Comparison of ENCODE assay signal across 1 cellular context in the genomic region with DNA sequence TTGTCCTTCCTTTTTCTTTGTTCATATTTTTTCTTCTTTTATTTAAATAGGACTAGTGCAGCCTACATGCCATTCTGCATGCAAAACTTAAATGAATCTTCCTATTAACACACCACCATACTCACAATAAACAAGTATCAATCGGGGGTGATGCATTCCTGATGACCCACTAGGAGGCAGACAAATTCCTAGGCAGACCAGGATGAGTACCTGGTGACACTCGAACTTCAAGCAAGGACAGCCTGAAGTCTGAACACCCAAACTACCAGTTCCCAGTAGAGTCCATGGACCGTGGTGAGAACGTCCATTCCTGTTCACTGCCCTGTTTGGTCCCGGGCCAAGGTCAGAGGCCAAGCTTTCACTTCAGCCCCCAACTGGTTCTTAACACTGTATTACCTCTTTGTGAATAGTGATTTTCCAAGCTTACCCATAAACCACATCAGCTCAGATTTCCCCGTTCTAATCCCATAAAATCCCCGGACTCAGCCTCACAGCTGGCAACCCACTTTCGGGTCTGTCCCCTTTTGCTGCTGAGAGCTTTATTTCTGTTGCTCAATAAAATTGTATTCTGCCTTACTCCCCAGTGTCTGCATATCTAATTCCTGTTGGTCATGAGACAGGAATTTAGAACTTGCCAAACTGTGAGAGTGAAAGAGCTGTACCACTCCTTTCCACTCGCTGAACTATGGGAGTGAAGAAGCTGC.
TF ChIP-seq lines count a peak whose summit lies in the region.

No MANE protein-coding gene starts in this region.

TF ChIP-seq in GM23338, 12 proteins besides CTCF, POLR2A, EP300 and RAD21:
- TF ChIP-seq ZNF114 (CRISPR knock-in tag; IDR thresholded peaks at IDR 0.05) (no peak), POLR2AphosphoS5 (IDR thresholded peaks at IDR 0.05; ENCODE audit: low read depth) (no peak), STAT1 (IDR thresholded peaks at IDR 0.05; ENCODE audit: unreplicated experiment) (no peak), EZH2 (IDR thresholded peaks at IDR 0.05; ENCODE audit: low read depth, unreplicated experiment) (no peak), ZNF331 (CRISPR knock-in tag; IDR thresholded peaks at IDR 0.05; ENCODE audit: low read depth) (no peak), CREB1 (CRISPR knock-in tag; IDR thresholded peaks at IDR 0.05; ENCODE audit: low read depth) (no peak), EZH2phosphoT487 (IDR thresholded peaks at IDR 0.05; ENCODE audit: unreplicated experiment) (no peak), ETS1 (IDR thresholded peaks at IDR 0.05) (no peak), NANOG (IDR thresholded peaks at IDR 0.05; ENCODE audit: borderline replicate concordance) (no peak), JUNB (IDR thresholded peaks at IDR 0.05; ENCODE audit: unreplicated experiment) (no peak)
- TF ChIP-seq, protein P1, sequence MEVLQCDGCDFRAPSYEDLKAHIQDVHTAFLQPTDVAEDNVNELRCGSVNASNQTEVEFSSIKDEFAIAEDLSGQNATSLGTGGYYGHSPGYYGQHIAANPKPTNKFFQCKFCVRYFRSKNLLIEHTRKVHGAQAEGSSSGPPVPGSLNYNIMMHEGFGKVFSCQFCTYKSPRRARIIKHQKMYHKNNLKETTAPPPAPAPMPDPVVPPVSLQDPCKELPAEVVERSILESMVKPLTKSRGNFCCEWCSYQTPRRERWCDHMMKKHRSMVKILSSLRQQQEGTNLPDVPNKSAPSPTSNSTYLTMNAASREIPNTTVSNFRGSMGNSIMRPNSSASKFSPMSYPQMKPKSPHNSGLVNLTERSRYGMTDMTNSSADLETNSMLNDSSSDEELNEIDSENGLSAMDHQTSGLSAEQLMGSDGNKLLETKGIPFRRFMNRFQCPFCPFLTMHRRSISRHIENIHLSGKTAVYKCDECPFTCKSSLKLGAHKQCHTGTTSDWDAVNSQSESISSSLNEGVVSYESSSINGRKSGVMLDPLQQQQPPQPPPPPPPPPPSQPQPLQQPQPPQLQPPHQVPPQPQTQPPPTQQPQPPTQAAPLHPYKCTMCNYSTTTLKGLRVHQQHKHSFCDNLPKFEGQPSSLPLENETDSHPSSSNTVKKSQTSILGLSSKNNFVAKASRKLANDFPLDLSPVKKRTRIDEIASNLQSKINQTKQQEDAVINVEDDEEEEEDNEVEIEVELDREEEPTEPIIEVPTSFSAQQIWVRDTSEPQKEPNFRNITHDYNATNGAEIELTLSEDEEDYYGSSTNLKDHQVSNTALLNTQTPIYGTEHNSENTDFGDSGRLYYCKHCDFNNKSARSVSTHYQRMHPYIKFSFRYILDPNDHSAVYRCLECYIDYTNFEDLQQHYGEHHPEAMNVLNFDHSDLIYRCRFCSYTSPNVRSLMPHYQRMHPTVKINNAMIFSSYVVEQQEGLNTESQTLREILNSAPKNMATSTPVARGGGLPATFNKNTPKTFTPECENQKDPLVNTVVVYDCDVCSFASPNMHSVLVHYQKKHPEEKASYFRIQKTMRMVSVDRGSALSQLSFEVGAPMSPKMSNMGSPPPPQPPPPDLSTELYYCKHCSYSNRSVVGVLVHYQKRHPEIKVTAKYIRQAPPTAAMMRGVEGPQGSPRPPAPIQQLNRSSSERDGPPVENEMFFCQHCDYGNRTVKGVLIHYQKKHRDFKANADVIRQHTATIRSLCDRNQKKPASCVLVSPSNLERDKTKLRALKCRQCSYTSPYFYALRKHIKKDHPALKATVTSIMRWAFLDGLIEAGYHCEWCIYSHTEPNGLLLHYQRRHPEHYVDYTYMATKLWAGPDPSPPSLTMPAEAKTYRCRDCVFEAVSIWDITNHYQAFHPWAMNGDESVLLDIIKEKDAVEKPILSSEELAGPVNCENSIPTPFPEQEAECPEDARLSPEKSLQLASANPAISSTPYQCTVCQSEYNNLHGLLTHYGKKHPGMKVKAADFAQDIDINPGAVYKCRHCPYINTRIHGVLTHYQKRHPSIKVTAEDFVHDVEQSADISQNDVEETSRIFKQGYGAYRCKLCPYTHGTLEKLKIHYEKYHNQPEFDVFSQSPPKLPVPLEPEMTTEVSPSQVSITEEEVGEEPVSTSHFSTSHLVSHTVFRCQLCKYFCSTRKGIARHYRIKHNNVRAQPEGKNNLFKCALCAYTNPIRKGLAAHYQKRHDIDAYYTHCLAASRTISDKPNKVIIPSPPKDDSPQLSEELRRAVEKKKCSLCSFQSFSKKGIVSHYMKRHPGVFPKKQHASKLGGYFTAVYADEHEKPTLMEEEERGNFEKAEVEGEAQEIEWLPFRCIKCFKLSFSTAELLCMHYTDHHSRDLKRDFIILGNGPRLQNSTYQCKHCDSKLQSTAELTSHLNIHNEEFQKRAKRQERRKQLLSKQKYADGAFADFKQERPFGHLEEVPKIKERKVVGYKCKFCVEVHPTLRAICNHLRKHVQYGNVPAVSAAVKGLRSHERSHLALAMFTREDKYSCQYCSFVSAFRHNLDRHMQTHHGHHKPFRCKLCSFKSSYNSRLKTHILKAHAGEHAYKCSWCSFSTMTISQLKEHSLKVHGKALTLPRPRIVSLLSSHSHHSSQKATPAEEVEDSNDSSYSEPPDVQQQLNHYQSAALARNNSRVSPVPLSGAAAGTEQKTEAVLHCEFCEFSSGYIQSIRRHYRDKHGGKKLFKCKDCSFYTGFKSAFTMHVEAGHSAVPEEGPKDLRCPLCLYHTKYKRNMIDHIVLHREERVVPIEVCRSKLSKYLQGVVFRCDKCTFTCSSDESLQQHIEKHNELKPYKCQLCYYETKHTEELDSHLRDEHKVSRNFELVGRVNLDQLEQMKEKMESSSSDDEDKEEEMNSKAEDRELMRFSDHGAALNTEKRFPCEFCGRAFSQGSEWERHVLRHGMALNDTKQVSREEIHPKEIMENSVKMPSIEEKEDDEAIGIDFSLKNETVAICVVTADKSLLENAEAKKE (CRISPR knock-in tag; IDR thresholded peaks at IDR 0.05), result no peak
- TF ChIP-seq, protein P2, sequence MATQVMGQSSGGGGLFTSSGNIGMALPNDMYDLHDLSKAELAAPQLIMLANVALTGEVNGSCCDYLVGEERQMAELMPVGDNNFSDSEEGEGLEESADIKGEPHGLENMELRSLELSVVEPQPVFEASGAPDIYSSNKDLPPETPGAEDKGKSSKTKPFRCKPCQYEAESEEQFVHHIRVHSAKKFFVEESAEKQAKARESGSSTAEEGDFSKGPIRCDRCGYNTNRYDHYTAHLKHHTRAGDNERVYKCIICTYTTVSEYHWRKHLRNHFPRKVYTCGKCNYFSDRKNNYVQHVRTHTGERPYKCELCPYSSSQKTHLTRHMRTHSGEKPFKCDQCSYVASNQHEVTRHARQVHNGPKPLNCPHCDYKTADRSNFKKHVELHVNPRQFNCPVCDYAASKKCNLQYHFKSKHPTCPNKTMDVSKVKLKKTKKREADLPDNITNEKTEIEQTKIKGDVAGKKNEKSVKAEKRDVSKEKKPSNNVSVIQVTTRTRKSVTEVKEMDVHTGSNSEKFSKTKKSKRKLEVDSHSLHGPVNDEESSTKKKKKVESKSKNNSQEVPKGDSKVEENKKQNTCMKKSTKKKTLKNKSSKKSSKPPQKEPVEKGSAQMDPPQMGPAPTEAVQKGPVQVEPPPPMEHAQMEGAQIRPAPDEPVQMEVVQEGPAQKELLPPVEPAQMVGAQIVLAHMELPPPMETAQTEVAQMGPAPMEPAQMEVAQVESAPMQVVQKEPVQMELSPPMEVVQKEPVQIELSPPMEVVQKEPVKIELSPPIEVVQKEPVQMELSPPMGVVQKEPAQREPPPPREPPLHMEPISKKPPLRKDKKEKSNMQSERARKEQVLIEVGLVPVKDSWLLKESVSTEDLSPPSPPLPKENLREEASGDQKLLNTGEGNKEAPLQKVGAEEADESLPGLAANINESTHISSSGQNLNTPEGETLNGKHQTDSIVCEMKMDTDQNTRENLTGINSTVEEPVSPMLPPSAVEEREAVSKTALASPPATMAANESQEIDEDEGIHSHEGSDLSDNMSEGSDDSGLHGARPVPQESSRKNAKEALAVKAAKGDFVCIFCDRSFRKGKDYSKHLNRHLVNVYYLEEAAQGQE (IDR thresholded peaks at IDR 0.05; ENCODE audit: unreplicated experiment), result no peak
